ENCODE assay signal across 1 cellular context in the genomic region with DNA sequence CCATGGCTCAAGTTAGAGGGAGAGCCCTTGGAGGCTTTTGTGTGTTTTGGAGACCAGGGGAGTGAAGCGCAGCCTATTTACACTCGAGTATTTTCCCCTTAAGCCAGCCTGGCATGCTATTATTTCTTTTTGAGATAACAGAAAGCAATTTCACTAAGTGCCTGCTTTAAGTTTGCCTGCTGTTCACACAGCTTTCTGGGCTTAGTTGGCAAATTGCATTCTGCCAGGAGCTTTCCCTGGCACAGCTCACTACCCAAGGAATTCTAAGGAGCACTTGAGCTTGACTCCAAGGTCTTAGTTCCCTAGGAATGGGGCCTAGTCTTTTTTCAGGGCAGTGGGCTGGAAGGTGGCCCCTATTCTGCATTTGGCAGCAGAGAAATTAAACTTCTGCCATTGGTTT.
TF ChIP-seq lines count a peak whose summit lies in the region.

No MANE protein-coding gene starts in this region.

TF ChIP-seq in HepG2, 621 proteins besides CTCF, POLR2A, EP300 and RAD21:
- TF ChIP-seq MED8 (CRISPR knock-in tag; IDR thresholded peaks at IDR 0.05; ENCODE audit: insufficient replicate concordance) = no peak
- TF ChIP-seq, protein P1, sequence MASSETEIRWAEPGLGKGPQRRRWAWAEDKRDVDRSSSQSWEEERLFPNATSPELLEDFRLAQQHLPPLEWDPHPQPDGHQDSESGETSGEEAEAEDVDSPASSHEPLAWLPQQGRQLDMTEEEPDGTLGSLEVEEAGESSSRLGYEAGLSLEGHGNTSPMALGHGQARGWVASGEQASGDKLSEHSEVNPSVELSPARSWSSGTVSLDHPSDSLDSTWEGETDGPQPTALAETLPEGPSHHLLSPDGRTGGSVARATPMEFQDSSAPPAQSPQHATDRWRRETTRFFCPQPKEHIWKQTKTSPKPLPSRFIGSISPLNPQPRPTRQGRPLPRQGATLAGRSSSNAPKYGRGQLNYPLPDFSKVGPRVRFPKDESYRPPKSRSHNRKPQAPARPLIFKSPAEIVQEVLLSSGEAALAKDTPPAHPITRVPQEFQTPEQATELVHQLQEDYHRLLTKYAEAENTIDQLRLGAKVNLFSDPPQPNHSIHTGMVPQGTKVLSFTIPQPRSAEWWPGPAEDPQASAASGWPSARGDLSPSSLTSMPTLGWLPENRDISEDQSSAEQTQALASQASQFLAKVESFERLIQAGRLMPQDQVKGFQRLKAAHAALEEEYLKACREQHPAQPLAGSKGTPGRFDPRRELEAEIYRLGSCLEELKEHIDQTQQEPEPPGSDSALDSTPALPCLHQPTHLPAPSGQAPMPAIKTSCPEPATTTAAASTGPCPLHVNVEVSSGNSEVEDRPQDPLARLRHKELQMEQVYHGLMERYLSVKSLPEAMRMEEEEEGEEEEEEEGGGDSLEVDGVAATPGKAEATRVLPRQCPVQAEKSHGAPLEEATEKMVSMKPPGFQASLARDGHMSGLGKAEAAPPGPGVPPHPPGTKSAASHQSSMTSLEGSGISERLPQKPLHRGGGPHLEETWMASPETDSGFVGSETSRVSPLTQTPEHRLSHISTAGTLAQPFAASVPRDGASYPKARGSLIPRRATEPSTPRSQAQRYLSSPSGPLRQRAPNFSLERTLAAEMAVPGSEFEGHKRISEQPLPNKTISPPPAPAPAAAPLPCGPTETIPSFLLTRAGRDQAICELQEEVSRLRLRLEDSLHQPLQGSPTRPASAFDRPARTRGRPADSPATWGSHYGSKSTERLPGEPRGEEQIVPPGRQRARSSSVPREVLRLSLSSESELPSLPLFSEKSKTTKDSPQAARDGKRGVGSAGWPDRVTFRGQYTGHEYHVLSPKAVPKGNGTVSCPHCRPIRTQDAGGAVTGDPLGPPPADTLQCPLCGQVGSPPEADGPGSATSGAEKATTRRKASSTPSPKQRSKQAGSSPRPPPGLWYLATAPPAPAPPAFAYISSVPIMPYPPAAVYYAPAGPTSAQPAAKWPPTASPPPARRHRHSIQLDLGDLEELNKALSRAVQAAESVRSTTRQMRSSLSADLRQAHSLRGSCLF (CRISPR knock-in tag; IDR thresholded peaks at IDR 0.05; ENCODE audit: borderline replicate concordance) = no peak
- TF ChIP-seq, protein P2, sequence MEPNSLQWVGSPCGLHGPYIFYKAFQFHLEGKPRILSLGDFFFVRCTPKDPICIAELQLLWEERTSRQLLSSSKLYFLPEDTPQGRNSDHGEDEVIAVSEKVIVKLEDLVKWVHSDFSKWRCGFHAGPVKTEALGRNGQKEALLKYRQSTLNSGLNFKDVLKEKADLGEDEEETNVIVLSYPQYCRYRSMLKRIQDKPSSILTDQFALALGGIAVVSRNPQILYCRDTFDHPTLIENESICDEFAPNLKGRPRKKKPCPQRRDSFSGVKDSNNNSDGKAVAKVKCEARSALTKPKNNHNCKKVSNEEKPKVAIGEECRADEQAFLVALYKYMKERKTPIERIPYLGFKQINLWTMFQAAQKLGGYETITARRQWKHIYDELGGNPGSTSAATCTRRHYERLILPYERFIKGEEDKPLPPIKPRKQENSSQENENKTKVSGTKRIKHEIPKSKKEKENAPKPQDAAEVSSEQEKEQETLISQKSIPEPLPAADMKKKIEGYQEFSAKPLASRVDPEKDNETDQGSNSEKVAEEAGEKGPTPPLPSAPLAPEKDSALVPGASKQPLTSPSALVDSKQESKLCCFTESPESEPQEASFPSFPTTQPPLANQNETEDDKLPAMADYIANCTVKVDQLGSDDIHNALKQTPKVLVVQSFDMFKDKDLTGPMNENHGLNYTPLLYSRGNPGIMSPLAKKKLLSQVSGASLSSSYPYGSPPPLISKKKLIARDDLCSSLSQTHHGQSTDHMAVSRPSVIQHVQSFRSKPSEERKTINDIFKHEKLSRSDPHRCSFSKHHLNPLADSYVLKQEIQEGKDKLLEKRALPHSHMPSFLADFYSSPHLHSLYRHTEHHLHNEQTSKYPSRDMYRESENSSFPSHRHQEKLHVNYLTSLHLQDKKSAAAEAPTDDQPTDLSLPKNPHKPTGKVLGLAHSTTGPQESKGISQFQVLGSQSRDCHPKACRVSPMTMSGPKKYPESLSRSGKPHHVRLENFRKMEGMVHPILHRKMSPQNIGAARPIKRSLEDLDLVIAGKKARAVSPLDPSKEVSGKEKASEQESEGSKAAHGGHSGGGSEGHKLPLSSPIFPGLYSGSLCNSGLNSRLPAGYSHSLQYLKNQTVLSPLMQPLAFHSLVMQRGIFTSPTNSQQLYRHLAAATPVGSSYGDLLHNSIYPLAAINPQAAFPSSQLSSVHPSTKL (CRISPR knock-in tag; IDR thresholded peaks at IDR 0.05) = no peak
- TF ChIP-seq PAWR (CRISPR knock-in tag; IDR thresholded peaks at IDR 0.05; ENCODE audit: borderline replicate concordance) = no peak
- TF ChIP-seq CBX1 (IDR thresholded peaks at IDR 0.05; ENCODE audit: low read depth) = no peak
- TF ChIP-seq SNAI1 (CRISPR knock-in tag; IDR thresholded peaks at IDR 0.05; ENCODE audit: borderline replicate concordance) = no peak
- TF ChIP-seq, protein P3, sequence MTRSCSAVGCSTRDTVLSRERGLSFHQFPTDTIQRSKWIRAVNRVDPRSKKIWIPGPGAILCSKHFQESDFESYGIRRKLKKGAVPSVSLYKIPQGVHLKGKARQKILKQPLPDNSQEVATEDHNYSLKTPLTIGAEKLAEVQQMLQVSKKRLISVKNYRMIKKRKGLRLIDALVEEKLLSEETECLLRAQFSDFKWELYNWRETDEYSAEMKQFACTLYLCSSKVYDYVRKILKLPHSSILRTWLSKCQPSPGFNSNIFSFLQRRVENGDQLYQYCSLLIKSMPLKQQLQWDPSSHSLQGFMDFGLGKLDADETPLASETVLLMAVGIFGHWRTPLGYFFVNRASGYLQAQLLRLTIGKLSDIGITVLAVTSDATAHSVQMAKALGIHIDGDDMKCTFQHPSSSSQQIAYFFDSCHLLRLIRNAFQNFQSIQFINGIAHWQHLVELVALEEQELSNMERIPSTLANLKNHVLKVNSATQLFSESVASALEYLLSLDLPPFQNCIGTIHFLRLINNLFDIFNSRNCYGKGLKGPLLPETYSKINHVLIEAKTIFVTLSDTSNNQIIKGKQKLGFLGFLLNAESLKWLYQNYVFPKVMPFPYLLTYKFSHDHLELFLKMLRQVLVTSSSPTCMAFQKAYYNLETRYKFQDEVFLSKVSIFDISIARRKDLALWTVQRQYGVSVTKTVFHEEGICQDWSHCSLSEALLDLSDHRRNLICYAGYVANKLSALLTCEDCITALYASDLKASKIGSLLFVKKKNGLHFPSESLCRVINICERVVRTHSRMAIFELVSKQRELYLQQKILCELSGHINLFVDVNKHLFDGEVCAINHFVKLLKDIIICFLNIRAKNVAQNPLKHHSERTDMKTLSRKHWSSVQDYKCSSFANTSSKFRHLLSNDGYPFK (CRISPR knock-in tag; IDR thresholded peaks at IDR 0.05; ENCODE audit: borderline replicate concordance) = no peak
- TF ChIP-seq, protein P4, sequence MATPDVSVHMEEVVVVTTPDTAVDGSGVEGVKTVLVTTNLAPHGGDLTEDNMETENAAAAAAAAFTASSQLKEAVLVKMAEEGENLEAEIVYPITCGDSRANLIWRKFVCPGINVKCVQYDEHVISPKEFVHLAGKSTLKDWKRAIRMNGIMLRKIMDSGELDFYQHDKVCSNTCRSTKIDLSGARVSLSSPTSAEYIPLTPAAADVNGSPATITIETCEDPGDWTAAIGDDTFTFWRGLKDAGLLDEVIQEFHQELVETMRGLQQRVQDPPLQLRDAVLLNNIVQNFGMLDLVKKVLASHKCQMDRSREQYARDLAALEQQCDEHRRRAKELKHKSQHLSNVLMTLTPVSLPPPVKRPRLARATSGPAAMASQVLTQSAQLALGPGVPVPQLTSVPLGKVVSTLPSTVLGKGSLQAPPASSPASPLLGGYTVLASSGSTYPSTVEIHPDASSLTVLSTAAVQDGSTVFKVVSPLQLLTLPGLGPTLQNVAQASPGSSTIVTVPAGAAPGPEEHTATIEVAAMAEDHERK (CRISPR knock-in tag; IDR thresholded peaks at IDR 0.05; ENCODE audit: low read depth) = no peak
- TF ChIP-seq HOXD1 (CRISPR knock-in tag; IDR thresholded peaks at IDR 0.05) = no peak
- no peak for TF ChIP-seq LCORL (IDR thresholded peaks at IDR 0.05)
- peak; percentile 71; the same call in 1 of the 2 replicates for TF ChIP-seq LCORL (CRISPR knock-in tag; IDR thresholded peaks at IDR 0.05)
- TF ChIP-seq, protein P5, sequence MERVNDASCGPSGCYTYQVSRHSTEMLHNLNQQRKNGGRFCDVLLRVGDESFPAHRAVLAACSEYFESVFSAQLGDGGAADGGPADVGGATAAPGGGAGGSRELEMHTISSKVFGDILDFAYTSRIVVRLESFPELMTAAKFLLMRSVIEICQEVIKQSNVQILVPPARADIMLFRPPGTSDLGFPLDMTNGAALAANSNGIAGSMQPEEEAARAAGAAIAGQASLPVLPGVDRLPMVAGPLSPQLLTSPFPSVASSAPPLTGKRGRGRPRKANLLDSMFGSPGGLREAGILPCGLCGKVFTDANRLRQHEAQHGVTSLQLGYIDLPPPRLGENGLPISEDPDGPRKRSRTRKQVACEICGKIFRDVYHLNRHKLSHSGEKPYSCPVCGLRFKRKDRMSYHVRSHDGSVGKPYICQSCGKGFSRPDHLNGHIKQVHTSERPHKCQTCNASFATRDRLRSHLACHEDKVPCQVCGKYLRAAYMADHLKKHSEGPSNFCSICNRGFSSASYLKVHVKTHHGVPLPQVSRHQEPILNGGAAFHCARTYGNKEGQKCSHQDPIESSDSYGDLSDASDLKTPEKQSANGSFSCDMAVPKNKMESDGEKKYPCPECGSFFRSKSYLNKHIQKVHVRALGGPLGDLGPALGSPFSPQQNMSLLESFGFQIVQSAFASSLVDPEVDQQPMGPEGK (CRISPR knock-in tag; IDR thresholded peaks at IDR 0.05) = 0 out of 2 replicates have a peak, but pooled peaks have one; percentile 6
- TF ChIP-seq ELF1 (CRISPR knock-in tag; IDR thresholded peaks at IDR 0.05) = peak; percentile 8; the same call in 1 of the 2 replicates
- no peak for TF ChIP-seq FOXP1 (IDR thresholded peaks at IDR 0.05)
- no peak for TF ChIP-seq FOXP1 (CRISPR knock-in tag; IDR thresholded peaks at IDR 0.05)
- TF ChIP-seq RFXANK (CRISPR knock-in tag; IDR thresholded peaks at IDR 0.05) = no peak
- TF ChIP-seq NAIF1 (CRISPR knock-in tag; IDR thresholded peaks at IDR 0.05; ENCODE audit: borderline replicate concordance) = no peak
- no peak for TF ChIP-seq RBAK (CRISPR knock-in tag; IDR thresholded peaks at IDR 0.05)
- no peak for TF ChIP-seq ZNF264 (CRISPR knock-in tag; IDR thresholded peaks at IDR 0.05)
- 0 out of 2 replicates have a peak, but pooled peaks have one; percentile 8 for TF ChIP-seq KLF6 (CRISPR knock-in tag; IDR thresholded peaks at IDR 0.05)
- TF ChIP-seq NCOA2 (CRISPR knock-in tag; IDR thresholded peaks at IDR 0.05) = 0 out of 2 replicates have a peak, but pooled peaks have one; percentile 4
- TF ChIP-seq, protein P6, sequence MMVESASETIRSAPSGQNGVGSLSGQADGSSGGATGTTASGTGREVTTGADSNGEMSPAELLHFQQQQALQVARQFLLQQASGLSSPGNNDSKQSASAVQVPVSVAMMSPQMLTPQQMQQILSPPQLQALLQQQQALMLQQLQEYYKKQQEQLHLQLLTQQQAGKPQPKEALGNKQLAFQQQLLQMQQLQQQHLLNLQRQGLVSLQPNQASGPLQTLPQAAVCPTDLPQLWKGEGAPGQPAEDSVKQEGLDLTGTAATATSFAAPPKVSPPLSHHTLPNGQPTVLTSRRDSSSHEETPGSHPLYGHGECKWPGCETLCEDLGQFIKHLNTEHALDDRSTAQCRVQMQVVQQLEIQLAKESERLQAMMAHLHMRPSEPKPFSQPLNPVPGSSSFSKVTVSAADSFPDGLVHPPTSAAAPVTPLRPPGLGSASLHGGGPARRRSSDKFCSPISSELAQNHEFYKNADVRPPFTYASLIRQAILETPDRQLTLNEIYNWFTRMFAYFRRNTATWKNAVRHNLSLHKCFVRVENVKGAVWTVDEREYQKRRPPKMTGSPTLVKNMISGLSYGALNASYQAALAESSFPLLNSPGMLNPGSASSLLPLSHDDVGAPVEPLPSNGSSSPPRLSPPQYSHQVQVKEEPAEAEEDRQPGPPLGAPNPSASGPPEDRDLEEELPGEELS (CRISPR knock-in tag; IDR thresholded peaks at IDR 0.05) = 0 out of 2 replicates have a peak, but pooled peaks have one; percentile 1
- no peak for TF ChIP-seq MYC (CRISPR knock-in tag; IDR thresholded peaks at IDR 0.05; ENCODE audit: borderline replicate concordance)
- TF ChIP-seq KMT2B (CRISPR knock-in tag; IDR thresholded peaks at IDR 0.05) = no peak
- TF ChIP-seq SP4 (CRISPR knock-in tag; IDR thresholded peaks at IDR 0.05) = 0 out of 2 replicates have a peak, but pooled peaks have one; percentile 8
- TF ChIP-seq, protein P7, sequence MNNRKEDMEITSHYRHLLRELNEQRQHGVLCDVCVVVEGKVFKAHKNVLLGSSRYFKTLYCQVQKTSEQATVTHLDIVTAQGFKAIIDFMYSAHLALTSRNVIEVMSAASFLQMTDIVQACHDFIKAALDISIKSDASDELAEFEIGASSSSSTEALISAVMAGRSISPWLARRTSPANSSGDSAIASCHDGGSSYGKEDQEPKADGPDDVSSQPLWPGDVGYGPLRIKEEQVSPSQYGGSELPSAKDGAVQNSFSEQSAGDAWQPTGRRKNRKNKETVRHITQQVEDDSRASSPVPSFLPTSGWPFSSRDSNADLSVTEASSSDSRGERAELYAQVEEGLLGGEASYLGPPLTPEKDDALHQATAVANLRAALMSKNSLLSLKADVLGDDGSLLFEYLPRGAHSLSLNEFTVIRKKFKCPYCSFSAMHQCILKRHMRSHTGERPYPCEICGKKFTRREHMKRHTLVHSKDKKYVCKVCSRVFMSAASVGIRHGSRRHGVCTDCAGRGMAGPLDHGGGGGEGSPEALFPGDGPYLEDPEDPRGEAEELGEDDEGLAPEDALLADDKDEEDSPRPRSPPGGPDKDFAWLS (CRISPR knock-in tag; IDR thresholded peaks at IDR 0.05; ENCODE audit: borderline replicate concordance) = no peak
- TF ChIP-seq FOXM1 (CRISPR knock-in tag; IDR thresholded peaks at IDR 0.05) = no peak
- peak; percentile 10; the same call in 1 of the 2 replicates for TF ChIP-seq THAP11 (CRISPR knock-in tag; IDR thresholded peaks at IDR 0.05)
- TF ChIP-seq, protein P8, sequence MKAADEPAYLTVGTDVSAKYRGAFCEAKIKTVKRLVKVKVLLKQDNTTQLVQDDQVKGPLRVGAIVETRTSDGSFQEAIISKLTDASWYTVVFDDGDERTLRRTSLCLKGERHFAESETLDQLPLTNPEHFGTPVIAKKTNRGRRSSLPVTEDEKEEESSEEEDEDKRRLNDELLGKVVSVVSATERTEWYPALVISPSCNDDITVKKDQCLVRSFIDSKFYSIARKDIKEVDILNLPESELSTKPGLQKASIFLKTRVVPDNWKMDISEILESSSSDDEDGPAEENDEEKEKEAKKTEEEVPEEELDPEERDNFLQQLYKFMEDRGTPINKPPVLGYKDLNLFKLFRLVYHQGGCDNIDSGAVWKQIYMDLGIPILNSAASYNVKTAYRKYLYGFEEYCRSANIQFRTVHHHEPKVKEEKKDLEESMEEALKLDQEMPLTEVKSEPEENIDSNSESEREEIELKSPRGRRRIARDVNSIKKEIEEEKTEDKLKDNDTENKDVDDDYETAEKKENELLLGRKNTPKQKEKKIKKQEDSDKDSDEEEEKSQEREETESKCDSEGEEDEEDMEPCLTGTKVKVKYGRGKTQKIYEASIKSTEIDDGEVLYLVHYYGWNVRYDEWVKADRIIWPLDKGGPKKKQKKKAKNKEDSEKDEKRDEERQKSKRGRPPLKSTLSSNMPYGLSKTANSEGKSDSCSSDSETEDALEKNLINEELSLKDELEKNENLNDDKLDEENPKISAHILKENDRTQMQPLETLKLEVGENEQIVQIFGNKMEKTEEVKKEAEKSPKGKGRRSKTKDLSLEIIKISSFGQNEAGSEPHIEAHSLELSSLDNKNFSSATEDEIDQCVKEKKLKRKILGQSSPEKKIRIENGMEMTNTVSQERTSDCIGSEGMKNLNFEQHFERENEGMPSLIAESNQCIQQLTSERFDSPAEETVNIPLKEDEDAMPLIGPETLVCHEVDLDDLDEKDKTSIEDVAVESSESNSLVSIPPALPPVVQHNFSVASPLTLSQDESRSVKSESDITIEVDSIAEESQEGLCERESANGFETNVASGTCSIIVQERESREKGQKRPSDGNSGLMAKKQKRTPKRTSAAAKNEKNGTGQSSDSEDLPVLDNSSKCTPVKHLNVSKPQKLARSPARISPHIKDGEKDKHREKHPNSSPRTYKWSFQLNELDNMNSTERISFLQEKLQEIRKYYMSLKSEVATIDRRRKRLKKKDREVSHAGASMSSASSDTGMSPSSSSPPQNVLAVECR (CRISPR knock-in tag; IDR thresholded peaks at IDR 0.05; ENCODE audit: borderline replicate concordance) = 0 out of 2 replicates have a peak, but pooled peaks have one; percentile 25
